In genomic region chr5:16738393-16738792, GRCh38 we compare ENCODE assay signal across 7 cellular contexts.
A peak's percentile ranks its signal among the peaks of the same experiment; 100 is the strongest.
DNase-seq lines count a peak whose midpoint lies in the region; FAIRE-seq and TF ChIP-seq lines count a peak whose summit lies in the region.
"Not testable (repeated sequence)": the region's sequence is repeated elsewhere in the genome, so short reads cannot be mapped to it uniquely, and the experiment has no call there.

No MANE protein-coding gene starts in this region.

- not testable (repeated sequence) for TF ChIP-seq RAD21 in H1 (IDR thresholded peaks at IDR 0.05 in 1 of 2, conservative IDR thresholded peaks at IDR 0.05 in 1 of 2; ENCODE audit: low read depth in 2 of 2, low read length in 2 of 2)

- peaks cover 79 to 81% of the 10 kb centered on the region in 2 experiments for H3K4me1 Mint-ChIP-seq in H9
- H3K4me1 Mint-ChIP-seq in MCF 10A (ENCODE audit: insufficient read depth, unreplicated experiment): peaks cover 26% of the 10 kb centered on the region

- POLR2A ChIA-PET in MCF 10A (lab: Yijun Ruan, JAX): interaction anchor here (0.6 kb wide), 1 partner anchor 1062 kb away, joined by 3 read pairs; no protein-coding TSS in a partner anchor
- POLR2A ChIA-PET in H1 (lab: Charles Lee; ENCODE audit: partially characterized antibody): interaction anchor here (0.7 to 4.5 kb wide), 8 partner anchors 9 to 49 kb away, joined by 3 to 42 read pairs (median 9); no protein-coding TSS in a partner anchor

- not testable (repeated sequence) for H2AFZ ChIP-seq in H9 (ENCODE audit: low read length); H1 (ENCODE audit: low read length); smooth muscle cell (ENCODE audit: low read depth)

- H4K8ac ChIP-seq in H9 (replicated peaks; ENCODE audit: insufficient read length, low read depth, low read length); H1 (ENCODE audit: extremely low read depth, insufficient read depth, low read length): not testable (repeated sequence)

- H3K4me1 ChIP-seq in H9 (ENCODE audit: insufficient read depth, low read length) (peaks cover 22% of the 10 kb centered on the region), H1 (replicated peaks in 1 of 4; ENCODE audit: control insufficient read depth in 3 of 4, insufficient read depth in 4 of 4, low read length in 3 of 4) (peaks cover 14 to 33% (median 25%) of the 10 kb centered on the region in 4 experiments), mucosa of rectum (ENCODE audit: control insufficient read depth in 2 of 2, insufficient read depth in 2 of 2, low read length in 2 of 2) (peaks cover 18 to 26% of the 10 kb centered on the region in 2 donors), smooth muscle cell (ENCODE audit: low read depth) (peaks cover 59% of the 10 kb centered on the region)
- not testable (repeated sequence) for H3K4me1 ChIP-seq in NT2/D1 (ENCODE audit: insufficient read depth, insufficient read length)

- not testable (repeated sequence) for H2AK5ac ChIP-seq in H9 (ENCODE audit: insufficient read length, low read length); H1 (ENCODE audit: low read depth, low read length)

- not testable (repeated sequence) for H3K18ac ChIP-seq in H9 (ENCODE audit: insufficient read length, low read depth, low read length)
- H3K18ac ChIP-seq in H1 (ENCODE audit: extremely low read depth, low read length): peak overlapping the region; percentile 4; the same call in 1 of the 2 replicates

- H3K27ac Mint-ChIP-seq in H9 (peak overlapping the region; percentile 92 to 96 (median 95)), MCF 10A (ENCODE audit: low read depth, unreplicated experiment) (peak overlapping the region; percentile 1)

- not testable (repeated sequence) for TF ChIP-seq CTCF in H9 (conservative IDR thresholded peaks at IDR 0.05); MCF 10A (IDR thresholded peaks at IDR 0.05; ENCODE audit: unreplicated experiment); H1 (IDR thresholded peaks at IDR 0.05; ENCODE audit: control extremely low read depth in 1 of 3, insufficient read depth in 1 of 3, low read depth in 1 of 3, low read length in 3 of 3); smooth muscle cell (IDR thresholded peaks at IDR 0.05; ENCODE audit: borderline replicate concordance, insufficient read depth, poor library complexity, severe bottlenecking)

- not testable (repeated sequence) for H4K91ac ChIP-seq in H9 (ENCODE audit: insufficient read length, low read depth, low read length); H1 (replicated peaks; ENCODE audit: insufficient read length, low read length)

- H3K4me3 Mint-ChIP-seq in H9: peak overlapping the region; percentile 70 to 87
- not testable (repeated sequence) for H3K4me3 Mint-ChIP-seq in MCF 10A (ENCODE audit: unreplicated experiment)

- H3K9ac ChIP-seq in H9 (ENCODE audit: extremely low read depth, insufficient read length, low read length); smooth muscle cell (ENCODE audit: low read depth): not testable (repeated sequence)
- H3K9ac ChIP-seq in NT2/D1 (ENCODE audit: insufficient read length, low read depth): peak overlapping the region; percentile 65
- H3K9ac ChIP-seq in H1 (replicated peaks in 1 of 4; ENCODE audit: extremely low read depth in 1 of 4, low read depth in 3 of 4, low read length in 3 of 4): 0 out of 7 replicates have a peak overlapping the region, but pooled peaks of 1 of the 4 experiments have one; percentile 61
- H3K9ac ChIP-seq in mucosa of rectum (ENCODE audit: low read depth in 1 of 2, low read length in 2 of 2): peak overlapping the region; percentile 2 to 27

- H3K27me3 Mint-ChIP-seq in H9 (ENCODE audit: low read depth); MCF 10A (ENCODE audit: insufficient read depth, unreplicated experiment): not testable (repeated sequence)

- not testable (repeated sequence) for H2BK12ac ChIP-seq in H9 (ENCODE audit: insufficient read length, low read depth, low read length)
- H2BK12ac ChIP-seq in H1 (ENCODE audit: low read depth, low read length): peak overlapping the region; percentile 1; the same call in 1 of the 2 replicates

- BruUV-seq in MCF 10A (replicated peaks; lab: Mats Ljungman, UMichigan): not testable (repeated sequence)

- H3T11ph ChIP-seq in H9 (ENCODE audit: low read length): not testable (repeated sequence)

- WGBS in H9 (ENCODE audit: extremely low coverage, insufficient read length, low lambda C conversion rate): no CpG with 5 or more reads among the region's 5 CpGs
- WGBS in H1 (ENCODE audit: extremely low coverage in 1 of 2, insufficient coverage in 1 of 2, insufficient read length in 1 of 2, insufficient replicate concordance in 2 of 2, low coverage in 1 of 2, low lambda C conversion rate in 2 of 2, missing lambda C conversion rate in 1 of 2), 2 experiments: 28% methylated on average over 5 of the region's 5 CpGs; no CpG with 5 or more reads in 1 of the 2 experiments
- 61% methylated on average over 5 of the region's 5 CpGs for WGBS in smooth muscle cell (ENCODE audit: low lambda C conversion rate)

- not testable (repeated sequence) for H3K23ac ChIP-seq in H9 (ENCODE audit: insufficient read length, low read depth, low read length); H1 (ENCODE audit: insufficient read length)

- H4K5ac ChIP-seq in H9 (ENCODE audit: insufficient read length, low read depth, low read length); H1 (ENCODE audit: insufficient read length, low read depth, low read length): not testable (repeated sequence)

- H3K4me3 ChIP-seq in NT2/D1 (ENCODE audit: insufficient read length, low read depth) (peak overlapping the region; percentile 49), H1 (ENCODE audit: extremely low read depth in 1 of 4, insufficient read depth in 2 of 4, low read depth in 3 of 4, low read length in 4 of 4) (peak overlapping the region; percentile 51 to 89 (median 66); a peak in 6 of 8 replicates), iPS-11a (ENCODE audit: low read depth, low read length) (peak overlapping the region; percentile 52), mucosa of rectum (ENCODE audit: low read length in 2 of 2) (peak overlapping the region in 1 of 2 donors; percentile 60)
- H3K4me3 ChIP-seq in smooth muscle cell: not testable (repeated sequence)

- CTCF ChIA-PET in MCF 10A (lab: Yijun Ruan, JAX) (interaction anchor here (0.6 to 1.2 kb wide), 2 partner anchors 284 to 465 kb away, joined by 3 to 8 read pairs; no protein-coding TSS in a partner anchor), H1 (lab: Charles Lee; ENCODE audit: partially characterized antibody) (interaction anchor here (0.7 to 1.9 kb wide), 8 partner anchors 9 to 453 kb away, joined by 3 to 7 read pairs (median 4); no protein-coding TSS in a partner anchor)

- not testable (repeated sequence) for H3K9me3 Mint-ChIP-seq in H9; MCF 10A (ENCODE audit: unreplicated experiment)

- not testable (repeated sequence) for H2BK15ac ChIP-seq in H9 (ENCODE audit: low read depth, low read length); H1 (ENCODE audit: low read length)

- H4K20me1 ChIP-seq in H9 (ENCODE audit: control insufficient read depth, insufficient read depth, insufficient read length); H1 (replicated peaks in 1 of 2; ENCODE audit: control insufficient read depth in 1 of 2, insufficient read depth in 2 of 2, low read length in 2 of 2): not testable (repeated sequence)
- H4K20me1 ChIP-seq in smooth muscle cell (ENCODE audit: low read depth): peaks cover 100% of the 10 kb centered on the region

- not testable (repeated sequence) for H3K27me3 ChIP-seq in H9 (ENCODE audit: insufficient read depth, low read length); NT2/D1 (ENCODE audit: insufficient read depth, insufficient read length); H1 (replicated peaks in 1 of 4; ENCODE audit: control insufficient read depth in 3 of 4, extremely low read depth in 1 of 4, insufficient read depth in 3 of 4, low read length in 3 of 4); mucosa of rectum (ENCODE audit: control insufficient read depth in 2 of 2, insufficient read depth in 2 of 2, low read length in 2 of 2); smooth muscle cell (ENCODE audit: low read depth)

- H3K4ac ChIP-seq in H9 (ENCODE audit: low read depth, low read length); H1 (replicated peaks; ENCODE audit: insufficient read length, low read depth, low read length): not testable (repeated sequence)

- not testable (repeated sequence) for H3K9me3 ChIP-seq in H9 (ENCODE audit: control insufficient read depth, low read depth, low read length); NT2/D1 (ENCODE audit: insufficient read depth, low read length); H1 (ENCODE audit: insufficient read depth in 2 of 2, low read depth in 1 of 2, low read length in 1 of 2); mucosa of rectum (ENCODE audit: control insufficient read depth in 2 of 2, low read length in 2 of 2); smooth muscle cell (replicated peaks; ENCODE audit: low read depth)

- not testable (repeated sequence) for H2BK20ac ChIP-seq in H9 (ENCODE audit: low read depth, low read length, poor library complexity, severe bottlenecking); H1 (ENCODE audit: low read length)

- peaks cover 14% of the 10 kb centered on the region for H3F3A ChIP-seq in smooth muscle cell (ENCODE audit: low read depth)

- not testable (repeated sequence) for H3K36me3 ChIP-seq in NT2/D1 (ENCODE audit: insufficient read depth, insufficient read length, low read length); mucosa of rectum (ENCODE audit: control insufficient read depth in 2 of 2, insufficient read depth in 2 of 2, low read length in 2 of 2); smooth muscle cell (ENCODE audit: low read depth)
- peaks cover 0 to 14% (median 0%) of the 10 kb centered on the region in 4 experiments; a peak in 3 of 8 replicates for H3K36me3 ChIP-seq in H1 (ENCODE audit: control insufficient read depth in 2 of 4, insufficient read depth in 4 of 4, low read length in 3 of 4)

- not testable (repeated sequence) for H3K14ac ChIP-seq in H9 (ENCODE audit: insufficient read depth, low read length); H1 (ENCODE audit: insufficient read length)

- TF ChIP-seq EP300 in H1 (IDR thresholded peaks at IDR 0.05; ENCODE audit: borderline replicate concordance in 1 of 2, low read depth in 2 of 2, low read length in 2 of 2): not testable (repeated sequence)

- intact Hi-C loops in MCF 10A (cut with micrococcal nuclease): not testable (repeated sequence)

- peaks cover 7 to 20% (median 12%) of the 10 kb centered on the region in 3 experiments; a peak in 6 of 7 replicates for H3K36me3 Mint-ChIP-seq in H9 (ENCODE audit: insufficient read depth in 1 of 3, low read depth in 3 of 3)
- H3K36me3 Mint-ChIP-seq in MCF 10A (ENCODE audit: insufficient read depth, unreplicated experiment): peaks cover 18% of the 10 kb centered on the region

- peak overlapping the region; percentile 24 for H3K27ac ChIP-seq in H9 (ENCODE audit: insufficient read length, low read depth, low read length)
- peak overlapping the region; percentile 40; the same call in 1 of the 2 replicates for H3K27ac ChIP-seq in H1 (ENCODE audit: low read depth, low read length)
- H3K27ac ChIP-seq in mucosa of rectum (ENCODE audit: low read depth in 2 of 2, low read length in 2 of 2): peak overlapping the region; percentile 69 to 79
- H3K27ac ChIP-seq in smooth muscle cell (ENCODE audit: low read depth): peak overlapping the region; percentile 92

- not testable (repeated sequence) for TF ChIP-seq POLR2A in H1 (IDR thresholded peaks at IDR 0.05; ENCODE audit: control extremely low read depth in 1 of 2, low read depth in 2 of 2, low read length in 2 of 2)

- H2BK120ac ChIP-seq in H9 (ENCODE audit: low read depth, low read length, poor library complexity, severe bottlenecking); H1 (replicated peaks; ENCODE audit: low read depth, low read length): not testable (repeated sequence)

- H3K4me2 ChIP-seq in H9 (ENCODE audit: insufficient read depth, insufficient read length, low read length) (peak overlapping the region; percentile 83), H1 (ENCODE audit: insufficient read depth in 1 of 2, low read depth in 2 of 2, low read length in 2 of 2) (peak overlapping the region; percentile 81 to 97), smooth muscle cell (peak overlapping the region; percentile 79)

- H2BK5ac ChIP-seq in H9 (ENCODE audit: insufficient read length, low read length): not testable (repeated sequence)
- peak overlapping the region; percentile 12 for H2BK5ac ChIP-seq in H1 (ENCODE audit: low read depth, low read length)

- H3K23me2 ChIP-seq in H9 (ENCODE audit: insufficient read length, low read depth, low read length, poor library complexity, severe bottlenecking) (peaks cover 29% of the 10 kb centered on the region), H1 (ENCODE audit: low read depth, low read length) (peaks cover 17% of the 10 kb centered on the region)

- not testable (repeated sequence) for DNase-seq in H9; NT2/D1 (ENCODE audit: low read depth, low spot score); MCF 10A (ENCODE audit: unreplicated experiment); H1 (ENCODE audit: low read depth in 1 of 2, low spot score in 2 of 2); smooth muscle cell (lab: John Stamatoyannopoulos, UW; ENCODE audit: unreplicated experiment)

- not testable (repeated sequence) for FAIRE-seq in H1 (lab: Jason Lieb, UNC)

- not testable (repeated sequence) for H3K79me1 ChIP-seq in H9 (ENCODE audit: insufficient read depth, low read depth, low read length, poor library complexity, severe bottlenecking); H1 (ENCODE audit: low read depth, low read length)

- H3K79me2 ChIP-seq in H9 (ENCODE audit: insufficient read depth, low read length) (peaks cover 21% of the 10 kb centered on the region; the same call in 1 of the 2 replicates), H1 (ENCODE audit: control insufficient read depth in 1 of 2, insufficient read depth in 2 of 2, low read length in 2 of 2) (peaks cover 27 to 54% of the 10 kb centered on the region in 2 experiments), smooth muscle cell (ENCODE audit: low read depth) (peaks cover 11% of the 10 kb centered on the region)

- not testable (repeated sequence) for H3K56ac ChIP-seq in H9 (ENCODE audit: insufficient read length, low read depth, low read length); H1 (replicated peaks; ENCODE audit: insufficient read length, low read depth, low read length)

Comparison
In these comparisons a context has a peak if more than half of its experiments do, and no peak if none do; other contexts are left out.
1. H3K27ac ChIP-seq: peak in every context shown above with its lines; median percentile 92 in smooth muscle cell; 74 in mucosa of rectum; 40 in H1; 24 in H9.